In the genomic region with DNA sequence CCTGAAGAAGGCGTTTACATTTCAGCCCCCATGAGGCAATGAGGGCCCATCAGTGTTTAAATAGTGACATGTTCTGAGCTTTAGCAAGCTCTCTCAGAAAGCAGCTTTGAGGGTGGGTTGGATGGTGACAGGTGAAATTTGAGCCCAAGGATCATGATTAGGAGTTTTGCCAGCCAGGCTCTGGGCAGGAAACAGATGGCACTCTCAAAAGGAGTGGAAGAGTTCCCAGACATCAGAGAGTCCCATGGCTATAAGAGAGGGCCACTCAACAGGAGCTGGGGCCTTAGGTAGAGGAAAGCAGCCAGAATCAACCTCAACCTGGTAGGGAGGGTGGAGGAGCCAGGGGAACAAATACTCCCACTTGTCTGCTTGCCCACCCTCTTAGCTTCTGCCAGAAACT, we compare ENCODE assay signal across 27 cellular contexts.
DNase-seq lines count a peak whose midpoint lies in the region; ATAC-seq and TF ChIP-seq lines count a peak whose summit lies in the region.
"Had no signal": no experiment of that assay in that cellular context is flagged by ENCODE, and none has a peak within 500 bp of the region (broad histone marks: within the 10 kb centered on the region; RNA-seq: fewer than 3 reads in every experiment).

No MANE protein-coding gene starts in this region.

- no peak overlapping the region for H3K4me3 Mint-ChIP-seq in activated T-helper 17 cell treated with anti-CD3 and anti-CD28 coated beads, Interleukin-2, amount 50 U/mL, for 72 hours
- no peak overlapping the region for H3K4me3 Mint-ChIP-seq in glutamatergic neuron (ENCODE audit: unreplicated experiment)
- H3K4me3 Mint-ChIP-seq: activated naive CD4-positive, alpha-beta T cell treated with anti-CD3 and anti-CD28 coated beads for 36 hours; activated T-cell treated with anti-CD3 and anti-CD28 coated beads, Interleukin-2, amount 50 U/mL, for 4 hours; HFFc6; naive thymus-derived CD4-positive, alpha-beta T cell; stimulated activated naive CD8-positive, alpha-beta T cell treated with anti-CD3 and anti-CD28 coated beads, Interleukin-15, amount 100 ng/mL, for 72 hours had no signal

- H3K27ac ChIP-seq in colonic mucosa = no peak overlapping the region
- H3K27ac ChIP-seq: dorsolateral prefrontal cortex, heart right ventricle, spleen, tibial artery had no signal

- H3K27ac Mint-ChIP-seq in activated T-helper 17 cell treated with anti-CD3 and anti-CD28 coated beads, Interleukin-2, amount 50 U/mL, for 72 hours = peak overlapping the region; percentile 21
- no peak overlapping the region for H3K27ac Mint-ChIP-seq in glutamatergic neuron (ENCODE audit: unreplicated experiment)
- H3K27ac Mint-ChIP-seq: activated naive CD4-positive, alpha-beta T cell treated with anti-CD3 and anti-CD28 coated beads for 36 hours; HFFc6 had no signal

- H3K9ac ChIP-seq in colonic mucosa (ENCODE audit: low read depth in 2 of 2, low read length in 2 of 2) = no peak overlapping the region

- H3K4me1 Mint-ChIP-seq in activated T-helper 17 cell treated with anti-CD3 and anti-CD28 coated beads, Interleukin-2, amount 50 U/mL, for 72 hours = peaks cover 5% of the 10 kb centered on the region
- H3K4me1 Mint-ChIP-seq in glutamatergic neuron (ENCODE audit: low read depth, unreplicated experiment) = no peaks in the 10 kb centered on the region

- H3K27me3 ChIP-seq in colonic mucosa = no peaks in the 10 kb centered on the region
- H3K27me3 ChIP-seq: tibial artery had no signal

- H3K9me3 Mint-ChIP-seq in activated T-helper 17 cell treated with anti-CD3 and anti-CD28 coated beads, Interleukin-2, amount 50 U/mL, for 72 hours = no peaks in the 10 kb centered on the region
- peaks cover 3% of the 10 kb centered on the region for H3K9me3 Mint-ChIP-seq in glutamatergic neuron (ENCODE audit: unreplicated experiment)
- H3K9me3 Mint-ChIP-seq: activated T-cell treated with anti-CD3 and anti-CD28 coated beads, Interleukin-2, amount 50 U/mL, for 4 hours had no signal

- DNase-seq in DMS153 treated with DMSO at 0.1 percent for 48 hours (lab: John Stamatoyannopoulos, UW; ENCODE audit: unreplicated experiment) = peak; percentile 51
- peak; percentile 96 for DNase-seq in NCI-H1092 treated with DMSO at 0.1 percent for 48 hours (lab: John Stamatoyannopoulos, UW)
- peak; percentile 59 for DNase-seq in NCI-H2196 (lab: John Stamatoyannopoulos, UW; ENCODE audit: unreplicated experiment)
- DNase-seq in colonic mucosa = no peak
- no peak for DNase-seq in glutamatergic neuron
- DNase-seq in GOT3 (lab: John Stamatoyannopoulos, UW) = no peak
- DNase-seq in 8988T = no peak
- DNase-seq: activated CD8-positive, alpha-beta memory T cell treated with anti-CD3 and anti-CD28 coated beads for 24 hours; activated naive CD4-positive, alpha-beta T cell treated with anti-CD3 and anti-CD28 coated beads for 36 hours; activated T-cell treated with anti-CD3 and anti-CD28 coated beads, Interleukin-2, amount 50 U/mL, for 4 hours; heart right ventricle; HFFc6; Kasumi-1; left colon; mesendoderm; naive thymus-derived CD4-positive, alpha-beta T cell; NCI-H774; occipital lobe; PC-3; retina; spleen; stimulated activated naive CD8-positive, alpha-beta T cell treated with anti-CD3 and anti-CD28 coated beads, Interleukin-15, amount 100 ng/mL, for 72 hours; T1000; tibial artery had no signal

- TF ChIP-seq CTCF in colonic mucosa (IDR thresholded peaks at IDR 0.05) (no peak), glutamatergic neuron (IDR thresholded peaks at IDR 0.05; ENCODE audit: partially characterized antibody, unreplicated experiment) (no peak)

- intact Hi-C loops in colonic mucosa (cut with DNase I) = no loop called here

- H3K36me3 ChIP-seq in colonic mucosa = no peaks in the 10 kb centered on the region
- H3K36me3 ChIP-seq: heart right ventricle, spleen, tibial artery had no signal

- peaks cover 11% of the 10 kb centered on the region for H3K36me3 Mint-ChIP-seq in activated T-helper 17 cell treated with anti-CD3 and anti-CD28 coated beads, Interleukin-2, amount 50 U/mL, for 72 hours (ENCODE audit: low read depth)
- H3K36me3 Mint-ChIP-seq in glutamatergic neuron (ENCODE audit: unreplicated experiment) = peaks cover 4% of the 10 kb centered on the region

- ATAC-seq in activated T-helper 17 cell treated with anti-CD3 and anti-CD28 coated beads, Interleukin-2, amount 50 U/mL, for 72 hours (replicated peaks) = no peak
- ATAC-seq: activated T-cell treated with anti-CD3 and anti-CD28 coated beads, Interleukin-2, amount 50 U/mL, for 4 hours; GM12878; heart right ventricle; left colon; naive thymus-derived CD4-positive, alpha-beta T cell; PC-3; stimulated activated naive CD8-positive, alpha-beta T cell treated with anti-CD3 and anti-CD28 coated beads, Interleukin-15, amount 100 ng/mL, for 72 hours had no signal

- no peaks in the 10 kb centered on the region for H3K27me3 Mint-ChIP-seq in activated T-helper 17 cell treated with anti-CD3 and anti-CD28 coated beads, Interleukin-2, amount 50 U/mL, for 72 hours
- H3K27me3 Mint-ChIP-seq in glutamatergic neuron (ENCODE audit: unreplicated experiment) = no peaks in the 10 kb centered on the region
- H3K27me3 Mint-ChIP-seq: naive thymus-derived CD4-positive, alpha-beta T cell; stimulated activated naive CD8-positive, alpha-beta T cell treated with anti-CD3 and anti-CD28 coated beads, Interleukin-15, amount 100 ng/mL, for 72 hours had no signal

- no peaks in the 10 kb centered on the region for H3K4me1 ChIP-seq in colonic mucosa
- H3K4me1 ChIP-seq: heart right ventricle, spleen, tibial artery had no signal

- no peak overlapping the region for H3K4me3 ChIP-seq in colonic mucosa
- H3K4me3 ChIP-seq: dorsolateral prefrontal cortex, GM12878, heart right ventricle, spleen, tibial artery had no signal

- H3K9me3 ChIP-seq in colonic mucosa = no peaks in the 10 kb centered on the region

Comparison
In these comparisons a context has a peak if more than half of its experiments do, and no peak if none do; other contexts are left out.
1. DNase-seq: peak in DMS153 treated with DMSO at 0.1 percent for 48 hours (single experiment), NCI-H1092 treated with DMSO at 0.1 percent for 48 hours (single experiment) and NCI-H2196 (single experiment); none in colonic mucosa (single experiment), glutamatergic neuron (single experiment), GOT3 (single experiment) and 8988T (single experiment).